8 cellular contexts compared by ENCODE assay signal in genomic region chr1:33346921-33347649, GRCh38. TPM values are rescaled to one million over a fixed set of nuclear protein-coding genes. Genes with fewer than 3 reads are reported as not detected.
A peak's percentile ranks its signal among the peaks of the same experiment; 100 is the strongest.
DNase-seq lines count a peak whose midpoint lies in the region; ATAC-seq and TF ChIP-seq lines count a peak whose summit lies in the region.

No MANE protein-coding gene starts in this region.

- no peaks in the 10 kb centered on the region for H3K9me2 ChIP-seq in MM.1S (replicated peaks; ENCODE audit: insufficient read depth, low read length)

- H3K9me3 ChIP-seq in duodenal mucosa (ENCODE audit: control insufficient read depth in 1 of 2, low read length in 2 of 2) (no peaks in the 10 kb centered on the region), mucosa of rectum (ENCODE audit: control insufficient read depth in 2 of 2, low read length in 2 of 2) (no peaks in the 10 kb centered on the region), aorta (ENCODE audit: control insufficient read depth, low read length) (no peaks in the 10 kb centered on the region), MM.1S (replicated peaks; ENCODE audit: insufficient read depth, low read length) (no peaks in the 10 kb centered on the region)

- H3K79me2 ChIP-seq in MM.1S (ENCODE audit: low read length), result peaks cover 52% of the 10 kb centered on the region

- peaks cover 0 to under 1% of the 10 kb centered on the region in 2 donors for H3K36me3 ChIP-seq in duodenal mucosa (ENCODE audit: control insufficient read depth in 1 of 2, insufficient read depth in 2 of 2, low read length in 2 of 2)
- no peaks in the 10 kb centered on the region for H3K36me3 ChIP-seq in mucosa of rectum (ENCODE audit: control insufficient read depth in 2 of 2, insufficient read depth in 2 of 2, low read length in 2 of 2)
- H3K36me3 ChIP-seq in aorta (ENCODE audit: control insufficient read depth in 1 of 2, insufficient read depth in 2 of 2, low read length in 1 of 2), result no peaks in the 10 kb centered on the region
- H3K36me3 ChIP-seq in MM.1S (replicated peaks; ENCODE audit: insufficient read depth, low read length), result no peaks in the 10 kb centered on the region

- no peaks in the 10 kb centered on the region for H3F3A ChIP-seq in MM.1S (ENCODE audit: insufficient read depth, low read length)

- H3K4me3 ChIP-seq in duodenal mucosa (ENCODE audit: low read depth in 1 of 2, low read length in 2 of 2) (peak overlapping the region; percentile 63 to 77), mucosa of rectum (ENCODE audit: low read length in 2 of 2) (peak overlapping the region; percentile 78 to 80), aorta (ENCODE audit: low read length in 2 of 2) (peak overlapping the region; percentile 96 to 100), MM.1S (ENCODE audit: low read length) (no peak overlapping the region)

- no peak overlapping the region for H3K4me2 ChIP-seq in MM.1S (ENCODE audit: low read depth, low read length)

- no peaks in the 10 kb centered on the region for H4K20me1 ChIP-seq in MM.1S (ENCODE audit: insufficient read depth, low read length)

- H3K27ac ChIP-seq in duodenal mucosa (ENCODE audit: low read depth, low read length) (peak overlapping the region; percentile 62), mucosa of rectum (ENCODE audit: low read depth in 2 of 2, low read length in 2 of 2) (peak overlapping the region; percentile 87 to 94), aorta (ENCODE audit: low read depth in 1 of 2, low read length in 2 of 2) (peak overlapping the region; percentile 94 to 97), MM.1S (ENCODE audit: low read length) (no peak overlapping the region)

- TF ChIP-seq CTCF in MM.1S (IDR thresholded peaks at IDR 0.05; ENCODE audit: low read length), result no peak

- H3K4me1 ChIP-seq in duodenal mucosa (ENCODE audit: control insufficient read depth in 1 of 2, insufficient read depth in 2 of 2, low read length in 2 of 2) (peaks cover 47 to 49% of the 10 kb centered on the region in 2 donors), mucosa of rectum (ENCODE audit: control insufficient read depth in 2 of 2, insufficient read depth in 2 of 2, low read length in 2 of 2) (peaks cover 37 to 43% of the 10 kb centered on the region in 2 donors), aorta (ENCODE audit: control insufficient read depth in 1 of 2, insufficient read depth in 2 of 2, low read length in 2 of 2) (peaks cover 4 to 10% of the 10 kb centered on the region in 2 donors), MM.1S (ENCODE audit: low read length) (peaks cover 24% of the 10 kb centered on the region)

- DNase-seq in DMS79 treated with DMSO at 0.1 percent for 48 hours (lab: John Stamatoyannopoulos, UW) (peak; percentile 27), DMS79 (lab: John Stamatoyannopoulos, UW) (no peak), RPMI7951 (ENCODE audit: low read depth) (peak; percentile 98), aorta (peak in 1 of 2 donors; percentile 76), MM.1S (no peak)

- WGBS in aorta, 2 donors, result 1 to 2% methylated on average over 2 of the region's 2 CpGs

- no peaks in the 10 kb centered on the region for H3K27me3 ChIP-seq in duodenal mucosa (ENCODE audit: control insufficient read depth in 1 of 2, insufficient read depth in 2 of 2, low read length in 2 of 2)
- no peaks in the 10 kb centered on the region for H3K27me3 ChIP-seq in mucosa of rectum (ENCODE audit: control insufficient read depth in 2 of 2, insufficient read depth in 2 of 2, low read length in 2 of 2)
- no peaks in the 10 kb centered on the region for H3K27me3 ChIP-seq in aorta (ENCODE audit: control insufficient read depth in 1 of 2, insufficient read depth in 2 of 2, low read length in 1 of 2)
- peaks cover 4% of the 10 kb centered on the region; the same call in 1 of the 2 replicates for H3K27me3 ChIP-seq in MM.1S (replicated peaks; ENCODE audit: insufficient read depth, low read length)

- intact Hi-C loops in aorta (cut with DNase I), result loop anchor here (5.0 kb wide), 3 partner anchors 60 to 115 kb away; partner anchors contain the start of gene ZNF362 (in 1 of the 2)

- no peak overlapping the region for H2AFZ ChIP-seq in MM.1S (ENCODE audit: low read length)

- H3K9ac ChIP-seq in duodenal mucosa (ENCODE audit: low read depth in 1 of 2, low read length in 2 of 2) (peak overlapping the region; percentile 38 to 71), mucosa of rectum (ENCODE audit: low read depth in 1 of 2, low read length in 2 of 2) (peak overlapping the region; percentile 58 to 87), MM.1S (ENCODE audit: low read length) (no peak overlapping the region)

- ATAC-seq in aorta (ENCODE audit: low FRiP score) (peak; percentile 60), HG02884 (IDR thresholded peaks at IDR 0.05; ENCODE audit: unreplicated experiment) (no peak)

RNA-seq across cellular contexts. Expression of gene A3GALT2, which starts 26.2 kb away (rescaled TPM):
- total RNA-seq in RPMI7951 (2014; rRNA removed; shearing (Covaris generic)), result not detected in 2 replicates
- under 1 TPM; 0.36 to 0.81 TPM for total RNA-seq in aorta
- polyA plus RNA-seq in aorta, result not detected

Comparison
In these comparisons a context has a peak if more than half of its experiments do, and no peak if none do; other contexts are left out.
1. DNase-seq: peak in DMS79 treated with DMSO at 0.1 percent for 48 hours (single experiment) and RPMI7951 (single experiment); none in DMS79 (single experiment) and MM.1S (single experiment).